16 cellular contexts compared by ENCODE assay signal in genomic region chr2:143030127-143030526, GRCh38.
DNase-seq lines count a peak whose midpoint lies in the region; ATAC-seq and TF ChIP-seq lines count a peak whose summit lies in the region.
"Had no signal": no experiment of that assay in that cellular context is flagged by ENCODE, and none has a peak within 500 bp of the region (broad histone marks: within the 10 kb centered on the region; RNA-seq: fewer than 3 reads in every experiment).

No MANE protein-coding gene starts in this region.

- no peaks in the 10 kb centered on the region for H3K36me3 Mint-ChIP-seq in activated CD8-positive, alpha-beta T cell treated with anti-CD3 and anti-CD28 coated beads for 36 hours (ENCODE audit: low read depth)
- no peaks in the 10 kb centered on the region for H3K36me3 Mint-ChIP-seq in activated CD8-positive, alpha-beta T cell treated with anti-CD3 and anti-CD28 coated beads, Interleukin-2, amount 10 ng/mL, durations not matched to agents 7 days and 5 days (ENCODE audit: low read depth)

- no peak overlapping the region for H3K4me3 Mint-ChIP-seq in activated CD8-positive, alpha-beta T cell treated with anti-CD3 and anti-CD28 coated beads for 36 hours
- no peak overlapping the region for H3K4me3 Mint-ChIP-seq in activated CD8-positive, alpha-beta T cell treated with anti-CD3 and anti-CD28 coated beads, Interleukin-2, amount 10 ng/mL, durations not matched to agents 7 days and 5 days

- H3K9me3 ChIP-seq in Loucy (ENCODE audit: insufficient read depth, low read depth, low read length) = no peaks in the 10 kb centered on the region
- H3K9me3 ChIP-seq in upper lobe of right lung = no peaks in the 10 kb centered on the region
- H3K9me3 ChIP-seq: adrenal gland, tibial artery had no signal

- peak; percentile 49 for ATAC-seq in activated CD8-positive, alpha-beta T cell treated with anti-CD3 and anti-CD28 coated beads for 36 hours
- no peak for ATAC-seq in activated CD8-positive, alpha-beta T cell treated with anti-CD3 and anti-CD28 coated beads, Interleukin-2, amount 10 ng/mL, durations not matched to agents 7 days and 5 days
- peak; percentile 76 for ATAC-seq in upper lobe of right lung

- H2AFZ ChIP-seq in Loucy (ENCODE audit: low read length) = peak overlapping the region; percentile 88

- peaks cover 10% of the 10 kb centered on the region for H3K27me3 Mint-ChIP-seq in activated CD8-positive, alpha-beta T cell treated with anti-CD3 and anti-CD28 coated beads for 36 hours
- H3K27me3 Mint-ChIP-seq in activated CD8-positive, alpha-beta T cell treated with anti-CD3 and anti-CD28 coated beads, Interleukin-2, amount 10 ng/mL, durations not matched to agents 7 days and 5 days (ENCODE audit: low read depth) = peaks cover 14% of the 10 kb centered on the region

- no peak overlapping the region for H3K27ac Mint-ChIP-seq in activated CD8-positive, alpha-beta T cell treated with anti-CD3 and anti-CD28 coated beads for 36 hours
- no peak overlapping the region for H3K27ac Mint-ChIP-seq in activated CD8-positive, alpha-beta T cell treated with anti-CD3 and anti-CD28 coated beads, Interleukin-2, amount 10 ng/mL, durations not matched to agents 7 days and 5 days

- no peak for DNase-seq in activated CD8-positive, alpha-beta T cell treated with anti-CD3 and anti-CD28 coated beads for 36 hours
- DNase-seq in activated CD8-positive, alpha-beta T cell treated with anti-CD3 and anti-CD28 coated beads, Interleukin-2, amount 10 ng/mL, durations not matched to agents 7 days and 5 days = no peak
- DNase-seq in choroid plexus epithelial cell (ENCODE audit: low read depth) = peak; percentile 67
- no peak for DNase-seq in upper lobe of right lung
- no peak for DNase-seq in NCI-H2227 (lab: John Stamatoyannopoulos, UW; ENCODE audit: unreplicated experiment)
- no peak for DNase-seq in COR-L47 (lab: John Stamatoyannopoulos, UW)
- DNase-seq in GOT3 (lab: John Stamatoyannopoulos, UW) = no peak
- DNase-seq: adrenal gland, DMS153, kidney, small intestine, tibial artery had no signal

- no peak overlapping the region for H3K27ac ChIP-seq in upper lobe of right lung
- H3K27ac ChIP-seq: 22Rv1, adrenal gland, KMS-11, RWPE1, tibial artery had no signal

- H3K4me2 ChIP-seq in Loucy (ENCODE audit: low read depth, low read length, poor library complexity, severe bottlenecking) = peak overlapping the region; percentile 47
- H3K4me2 ChIP-seq: KMS-11 had no signal

- H3K9ac ChIP-seq in Loucy (ENCODE audit: low read depth, low read length, poor library complexity, severe bottlenecking) = no peak overlapping the region
- H3K9ac ChIP-seq: KMS-11 had no signal

- no peaks in the 10 kb centered on the region for H3K9me3 Mint-ChIP-seq in activated CD8-positive, alpha-beta T cell treated with anti-CD3 and anti-CD28 coated beads for 36 hours
- no peaks in the 10 kb centered on the region for H3K9me3 Mint-ChIP-seq in activated CD8-positive, alpha-beta T cell treated with anti-CD3 and anti-CD28 coated beads, Interleukin-2, amount 10 ng/mL, durations not matched to agents 7 days and 5 days (ENCODE audit: insufficient read depth)

- no peaks in the 10 kb centered on the region for H3K36me3 ChIP-seq in Loucy (ENCODE audit: insufficient read depth, low read length)
- H3K36me3 ChIP-seq in upper lobe of right lung = no peaks in the 10 kb centered on the region
- H3K36me3 ChIP-seq: adrenal gland, tibial artery had no signal

- CTCF ChIA-PET in activated CD8-positive, alpha-beta T cell treated with anti-CD3 and anti-CD28 coated beads for 36 hours (lab: Charles Lee) = interaction anchor here (1.0 kb wide), 1 partner anchor 17 kb away, joined by 3 read pairs; no protein-coding TSS in a partner anchor
- CTCF ChIA-PET in activated CD8-positive, alpha-beta T cell treated with anti-CD3 and anti-CD28 coated beads, Interleukin-2, amount 10 ng/mL, durations not matched to agents 7 days and 5 days (lab: Charles Lee) = no interaction called here

- POLR2A ChIA-PET in activated CD8-positive, alpha-beta T cell treated with anti-CD3 and anti-CD28 coated beads for 36 hours (lab: Charles Lee) = no interaction called here
- POLR2A ChIA-PET in activated CD8-positive, alpha-beta T cell treated with anti-CD3 and anti-CD28 coated beads, Interleukin-2, amount 10 ng/mL, durations not matched to agents 7 days and 5 days (lab: Charles Lee) = no interaction called here

- peaks cover 5% of the 10 kb centered on the region for H3K4me1 Mint-ChIP-seq in activated CD8-positive, alpha-beta T cell treated with anti-CD3 and anti-CD28 coated beads for 36 hours (ENCODE audit: low read depth)
- peaks cover 8% of the 10 kb centered on the region for H3K4me1 Mint-ChIP-seq in activated CD8-positive, alpha-beta T cell treated with anti-CD3 and anti-CD28 coated beads, Interleukin-2, amount 10 ng/mL, durations not matched to agents 7 days and 5 days (ENCODE audit: low read depth)

- no peak overlapping the region for H3K4me3 ChIP-seq in Loucy (ENCODE audit: low read length, poor library complexity, severe bottlenecking)
- no peak overlapping the region for H3K4me3 ChIP-seq in choroid plexus epithelial cell (ENCODE audit: low read depth, low read length)
- H3K4me3 ChIP-seq in upper lobe of right lung = no peak overlapping the region
- H3K4me3 ChIP-seq: adrenal gland, tibial artery had no signal

- no peaks in the 10 kb centered on the region for H3K9me2 ChIP-seq in Loucy (replicated peaks; ENCODE audit: low read depth, low read length)

- intact Hi-C loops in activated CD8-positive, alpha-beta T cell treated with anti-CD3 and anti-CD28 coated beads for 36 hours (cut with micrococcal nuclease) = loop anchor here (10.0 kb wide), 1 partner anchor 195 kb away; no protein-coding TSS in a partner anchor
- intact Hi-C loops in upper lobe of right lung (cut with DNase I) = no loop called here

- H3K4me1 ChIP-seq in Loucy (ENCODE audit: insufficient read depth, low read length, poor library complexity, severe bottlenecking) = peaks cover 9% of the 10 kb centered on the region
- H3K4me1 ChIP-seq in upper lobe of right lung = no peaks in the 10 kb centered on the region
- H3K4me1 ChIP-seq: adrenal gland had no signal

- no peaks in the 10 kb centered on the region for H3F3A ChIP-seq in Loucy (ENCODE audit: low read depth)

- no peak for TF ChIP-seq CTCF in activated CD8-positive, alpha-beta T cell treated with anti-CD3 and anti-CD28 coated beads for 36 hours (IDR thresholded peaks at IDR 0.05)
- TF ChIP-seq CTCF in Loucy (conservative IDR thresholded peaks at IDR 0.05; ENCODE audit: low read length) = no peak
- no peak for TF ChIP-seq CTCF in choroid plexus epithelial cell (conservative IDR thresholded peaks at IDR 0.05; ENCODE audit: low read depth, low read length)
- TF ChIP-seq CTCF in upper lobe of right lung (IDR thresholded peaks at IDR 0.05) = no peak

- no peaks in the 10 kb centered on the region for H4K20me1 ChIP-seq in Loucy (ENCODE audit: insufficient read depth, low read length, poor library complexity, severe bottlenecking)

- H3K27me3 ChIP-seq in Loucy (ENCODE audit: insufficient read depth, low read length, poor library complexity, severe bottlenecking) = no peaks in the 10 kb centered on the region
- peaks cover 4% of the 10 kb centered on the region for H3K27me3 ChIP-seq in upper lobe of right lung
- H3K27me3 ChIP-seq: adrenal gland had no signal

- H3K79me2 ChIP-seq in Loucy (ENCODE audit: insufficient read depth, low read length) = no peaks in the 10 kb centered on the region
